ENCODE assay signal across 15 cellular contexts in the genomic region with DNA sequence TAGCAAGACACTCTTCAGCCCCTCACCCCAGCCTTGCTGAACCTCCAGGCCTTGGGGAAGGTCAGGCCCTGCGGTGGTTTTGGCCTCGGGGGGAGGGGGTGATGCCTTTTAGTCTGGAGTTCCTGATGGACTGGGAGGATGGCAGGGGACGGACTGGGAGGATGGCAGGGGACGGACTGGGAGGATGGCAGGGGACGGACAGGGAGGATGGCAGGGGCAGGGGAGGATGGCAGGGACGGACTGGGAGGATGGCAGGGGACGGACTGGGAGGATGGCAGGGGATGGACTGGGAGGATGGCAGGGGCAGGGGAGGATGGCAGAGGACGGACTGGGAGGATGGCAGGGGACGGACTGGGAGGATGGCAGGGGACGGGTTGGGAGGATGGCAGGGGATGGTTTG. TPM values are rescaled to one million over a fixed set of nuclear protein-coding genes. Genes with fewer than 3 reads are reported as not detected.
"Had no signal": no experiment of that assay in that cellular context is flagged by ENCODE, and none has a peak within 500 bp of the region (broad histone marks: within the 10 kb centered on the region; RNA-seq: fewer than 3 reads in every experiment).

No MANE protein-coding gene starts in this region.

RNA-seq across cellular contexts. Expression of gene UNCX, which starts 28.4 kb away (rescaled TPM):
- total RNA-seq: activated B cell treated with CpG ODN at 0.5 μM for 24 hours; activated CD4-positive, alpha-beta memory T cell treated with anti-CD3 and anti-CD28 coated beads for 36 hours; activated CD4-positive, alpha-beta T cell treated with anti-CD3 and anti-CD28 coated beads, Interleukin-2, amount 10 ng/mL, durations not matched to agents 24 days and 14 days; activated CD8-positive, alpha-beta memory T cell treated with anti-CD3 and anti-CD28 coated beads for 36 hours; activated CD8-positive, alpha-beta T cell treated with anti-CD3 and anti-CD28 coated beads for 36 hours; activated naive CD4-positive, alpha-beta T cell treated with anti-CD3 and anti-CD28 coated beads for 36 hours; activated naive CD8-positive, alpha-beta T cell treated with anti-CD3 and anti-CD28 coated beads, Interleukin-2, amount 10 ng/mL, durations not matched to agents 7 days and 5 days; activated T-cell treated with anti-CD3 and anti-CD28 coated beads, Interleukin-2, amount 50 U/mL, for 4 hours; activated T-cell treated with anti-CD3 and anti-CD28 coated beads, Interleukin-2, amount 50 U/mL, for 72 hours; activated T-helper 1 cell treated with anti-CD3 and anti-CD28 coated beads, Interleukin-12 subunit alpha, Interleukin-12 subunit beta, Interleukin-2, Interleukin-4 antibody, amounts not matched to agents 30 ng/mL and 10 ng/mL and 1 ng/mL, durations not matched to agents 14 hours and 24 hours and 36 hours; activated T-helper 17 cell treated with anti-CD3 and anti-CD28 coated beads, Interleukin-2, amount 50 U/mL, for 72 hours; astrocyte; body of pancreas; bronchial epithelial cell had no signal
- polyA plus RNA-seq: adipose tissue had no signal
